In genomic region chr20:50112512-50113419, GRCh38 we compare ENCODE assay signal across 8 cellular contexts. TPM values are rescaled to one million over a fixed set of nuclear protein-coding genes. Genes with fewer than 3 reads are reported as not detected.
A peak's percentile ranks its signal among the peaks of the same experiment; 100 is the strongest.
DNase-seq lines count a peak whose midpoint lies in the region; ATAC-seq and TF ChIP-seq lines count a peak whose summit lies in the region.

UBE2V1 (minus strand) TSS chr20:50113150; CDS start chr20:50113128, 22 bp downstream.

- peak; percentile 30 for ATAC-seq in GM21619 (IDR thresholded peaks at IDR 0.05; ENCODE audit: unreplicated experiment)
- ATAC-seq in natural killer cell treated with Interleukin-12 subunit alpha and Interleukin-12 subunit beta and Interleukin-15 and Interleukin-18, amount 100 ng/mL, for 72 hours: peak; percentile 77 to 83

- H4K20me1 ChIP-seq in Loucy (ENCODE audit: insufficient read depth, low read length, poor library complexity, severe bottlenecking): peaks cover 44% of the 10 kb centered on the region

- H3F3A ChIP-seq in Loucy (ENCODE audit: low read depth): peaks cover 13% of the 10 kb centered on the region

- peak within 1 kb of the TSS; percentile 69 for H2AFZ ChIP-seq in Loucy (ENCODE audit: low read length)

- peaks cover 72 to 74% of the 10 kb centered on the region in 2 donors for H3K4me1 Mint-ChIP-seq in natural killer cell treated with Interleukin-12 subunit alpha and Interleukin-12 subunit beta and Interleukin-15 and Interleukin-18, amount 100 ng/mL, for 72 hours (ENCODE audit: low read depth in 2 of 2)

- no peaks in the 10 kb centered on the region for H3K27me3 ChIP-seq in Loucy (ENCODE audit: insufficient read depth, low read length, poor library complexity, severe bottlenecking)

- H3K27ac Mint-ChIP-seq in natural killer cell treated with Interleukin-12 subunit alpha and Interleukin-12 subunit beta and Interleukin-15 and Interleukin-18, amount 100 ng/mL, for 72 hours: peak within 1 kb of the TSS; percentile 96 to 97

- peak within 1 kb of the TSS; percentile 97 for H3K4me3 Mint-ChIP-seq in natural killer cell treated with Interleukin-12 subunit alpha and Interleukin-12 subunit beta and Interleukin-15 and Interleukin-18, amount 100 ng/mL, for 72 hours

- peak within 1 kb of the TSS; percentile 99 for H3K4me2 ChIP-seq in Loucy (ENCODE audit: low read depth, low read length, poor library complexity, severe bottlenecking)

- TF ChIP-seq CTCF in Loucy (conservative IDR thresholded peaks at IDR 0.05; ENCODE audit: low read length): peak; percentile 49

- DNase-seq in Caki2 (ENCODE audit: low read depth): peak; percentile 83
- peak; percentile 82 to 87 for DNase-seq in SHP77 (lab: John Stamatoyannopoulos, UW)
- DNase-seq in activated T-helper 9 cell treated with anti-CD3 and anti-CD28 coated beads, Interleukin-2, amount 50 U/mL, for 16 hours (ENCODE audit: low read depth): peak; percentile 84
- peak; percentile 75 for DNase-seq in fibroblast of peridontal ligament (ENCODE audit: extremely low read depth)
- DNase-seq in natural killer cell treated with Interleukin-12 subunit alpha and Interleukin-12 subunit beta and Interleukin-15 and Interleukin-18, amount 100 ng/mL, for 72 hours (ENCODE audit: low spot score): peak; percentile 95
- DNase-seq in stimulated activated naive CD4-positive, alpha-beta T cell treated with Interleukin-2 at 50 U/mL for 16 hours (lab: John Stamatoyannopoulos, UW): peak; percentile 86

- peak within 1 kb of the TSS; percentile 95 for H3K4me3 ChIP-seq in Loucy (ENCODE audit: low read length, poor library complexity, severe bottlenecking)

- in situ Hi-C loops in Caki2 (cut with HindIII; ENCODE audit: low pct_unique_long_range_greater_than_20kb, low sequenced_read_pairs): no loop called here

- H3K36me3 Mint-ChIP-seq in natural killer cell treated with Interleukin-12 subunit alpha and Interleukin-12 subunit beta and Interleukin-15 and Interleukin-18, amount 100 ng/mL, for 72 hours: peaks cover 19% of the 10 kb centered on the region

- peaks cover 61% of the 10 kb centered on the region for H3K4me1 ChIP-seq in Loucy (ENCODE audit: insufficient read depth, low read length, poor library complexity, severe bottlenecking)

- no peaks in the 10 kb centered on the region for H3K36me3 ChIP-seq in Loucy (ENCODE audit: insufficient read depth, low read length)

- no peaks in the 10 kb centered on the region for H3K9me2 ChIP-seq in Loucy (replicated peaks; ENCODE audit: low read depth, low read length)

- no peaks in the 10 kb centered on the region for H3K9me3 ChIP-seq in Loucy (ENCODE audit: insufficient read depth, low read depth, low read length)

- peak within 1 kb of the TSS; percentile 79 for H3K9ac ChIP-seq in Loucy (ENCODE audit: low read depth, low read length, poor library complexity, severe bottlenecking)

- no peaks in the 10 kb centered on the region for H3K27me3 Mint-ChIP-seq in natural killer cell treated with Interleukin-12 subunit alpha and Interleukin-12 subunit beta and Interleukin-15 and Interleukin-18, amount 100 ng/mL, for 72 hours

- H3K9me3 Mint-ChIP-seq in natural killer cell treated with Interleukin-12 subunit alpha and Interleukin-12 subunit beta and Interleukin-15 and Interleukin-18, amount 100 ng/mL, for 72 hours: no peaks in the 10 kb centered on the region

- H3K79me2 ChIP-seq in Loucy (ENCODE audit: insufficient read depth, low read length): peaks cover 64% of the 10 kb centered on the region

RNA-seq across cellular contexts. Expression of gene UBE2V1, which starts in this region (rescaled TPM):
- total RNA-seq in Caki2 (2014; rRNA removed; shearing (Covaris generic); ENCODE audit: low replicate concordance): 30.0 and 38.1 TPM in 2 replicates
- total RNA-seq in natural killer cell treated with Interleukin-12 subunit alpha and Interleukin-12 subunit beta and Interleukin-15 and Interleukin-18, amount 100 ng/mL, for 72 hours: 100 to 1,000 TPM; 198 to 240 TPM

Comparison
In these comparisons a context has a peak if more than half of its experiments do, and no peak if none do; other contexts are left out.
1. Peak in every context shown above with its lines: DNase-seq, ATAC-seq and H3K4me3 ChIP-seq.